Comparison of ENCODE assay signal across 1 cellular context in the genomic region with DNA sequence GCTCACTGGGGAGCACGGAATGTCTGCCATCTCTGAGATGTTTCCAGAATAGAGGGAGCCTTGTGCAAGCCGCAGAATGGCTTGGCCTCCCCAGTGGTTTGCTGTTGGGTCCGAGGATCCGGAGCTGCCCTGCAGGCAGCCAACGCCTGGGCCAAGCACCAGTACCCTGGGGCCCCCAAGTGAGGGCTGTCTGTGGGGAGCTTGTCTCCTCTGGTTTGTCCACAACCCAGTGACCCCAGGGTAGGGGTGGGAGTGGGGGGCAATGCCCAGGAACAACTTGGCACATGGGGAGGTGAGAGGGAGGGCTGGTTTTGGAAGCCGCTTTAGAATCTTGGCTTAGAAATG.
TF ChIP-seq lines count a peak whose summit lies in the region.

No MANE protein-coding gene starts in this region.

TF ChIP-seq in H1, 55 proteins besides CTCF, POLR2A, EP300 and RAD21 (continued from another document):
- no peak for TF ChIP-seq CHD7 (IDR thresholded peaks at IDR 0.05; ENCODE audit: insufficient replicate concordance, low read length)
